1 cellular context compared by ENCODE assay signal in genomic region chr17:73278049-73278464, GRCh38.
TF ChIP-seq lines count a peak whose summit lies in the region.

No MANE protein-coding gene starts in this region.

TF ChIP-seq in HepG2, 621 proteins besides CTCF, POLR2A, EP300 and RAD21 (continued from another document and continues in another):
- TF ChIP-seq ZBTB1 (CRISPR knock-in tag; IDR thresholded peaks at IDR 0.05; ENCODE audit: borderline replicate concordance) (no peak), ZSCAN21 (CRISPR knock-in tag; IDR thresholded peaks at IDR 0.05; ENCODE audit: borderline replicate concordance) (no peak), U2AF2 (IDR thresholded peaks at IDR 0.05; ENCODE audit: low read depth, low read length) (no peak), ZNF12 (CRISPR knock-in tag; IDR thresholded peaks at IDR 0.05) (no peak; the same call in 1 of the 2 replicates), SRF (IDR thresholded peaks at IDR 0.05; ENCODE audit: low read depth, low read length) (no peak), ZNF143 (CRISPR knock-in tag; IDR thresholded peaks at IDR 0.05) (no peak), FOSL1 (CRISPR knock-in tag; IDR thresholded peaks at IDR 0.05; ENCODE audit: borderline replicate concordance) (no peak), HOMEZ (CRISPR knock-in tag; IDR thresholded peaks at IDR 0.05; ENCODE audit: low read depth) (0 out of 2 replicates have a peak, but pooled peaks have one; percentile 30), SP2 (CRISPR knock-in tag; IDR thresholded peaks at IDR 0.05) (no peak), POLR2AphosphoS2 (IDR thresholded peaks at IDR 0.05; ENCODE audit: low read depth, low read length) (no peak), ATF6 (CRISPR knock-in tag; conservative IDR thresholded peaks at IDR 0.05) (no peak), ZNF180 (CRISPR knock-in tag; IDR thresholded peaks at IDR 0.05; ENCODE audit: borderline replicate concordance, low read depth) (no peak), ZNF34 (CRISPR knock-in tag; IDR thresholded peaks at IDR 0.05; ENCODE audit: borderline replicate concordance) (no peak), ZNF564 (CRISPR knock-in tag; IDR thresholded peaks at IDR 0.05) (no peak), JUNB (CRISPR knock-in tag; IDR thresholded peaks at IDR 0.05; ENCODE audit: borderline replicate concordance) (no peak), RFX5 (IDR thresholded peaks at IDR 0.05; ENCODE audit: low read depth, low read length) (no peak), ZNF333 (CRISPR knock-in tag; IDR thresholded peaks at IDR 0.05; ENCODE audit: borderline replicate concordance) (peak; percentile 78; the same call in 1 of the 2 replicates), HNRNPLL (IDR thresholded peaks at IDR 0.05; ENCODE audit: low read depth, low read length, poor library complexity, severe bottlenecking) (no peak), ZSCAN22 (CRISPR knock-in tag; IDR thresholded peaks at IDR 0.05) (no peak), YEATS4 (CRISPR knock-in tag; IDR thresholded peaks at IDR 0.05; ENCODE audit: borderline replicate concordance) (no peak), ZNF160 (CRISPR knock-in tag; IDR thresholded peaks at IDR 0.05) (no peak), EEA1 (CRISPR knock-in tag; IDR thresholded peaks at IDR 0.05; ENCODE audit: borderline replicate concordance) (no peak), MAFK (conservative IDR thresholded peaks at IDR 0.05 in 1 of 2, IDR thresholded peaks at IDR 0.05 in 1 of 2; ENCODE audit: low read length in 2 of 2) (no peak), ZNF44 (CRISPR knock-in tag; IDR thresholded peaks at IDR 0.05) (no peak), ZNF614 (CRISPR knock-in tag; IDR thresholded peaks at IDR 0.05; ENCODE audit: borderline replicate concordance) (no peak), KIAA2018 (CRISPR knock-in tag; IDR thresholded peaks at IDR 0.05; ENCODE audit: borderline replicate concordance) (no peak), WIZ (CRISPR knock-in tag; IDR thresholded peaks at IDR 0.05) (no peak), GATAD2A (CRISPR knock-in tag; IDR thresholded peaks at IDR 0.05) (peak; percentile 60), NFRKB (IDR thresholded peaks at IDR 0.05) (no peak), MXD4 (CRISPR knock-in tag; IDR thresholded peaks at IDR 0.05) (no peak), ZNF776 (CRISPR knock-in tag; IDR thresholded peaks at IDR 0.05) (no peak), ZNF446 (CRISPR knock-in tag; IDR thresholded peaks at IDR 0.05) (no peak), ZNF746 (CRISPR knock-in tag; IDR thresholded peaks at IDR 0.05) (no peak), ADNP (CRISPR knock-in tag; IDR thresholded peaks at IDR 0.05) (peak; percentile 99), ZFP90 (CRISPR knock-in tag; IDR thresholded peaks at IDR 0.05; ENCODE audit: borderline replicate concordance) (no peak; the same call in 1 of the 2 replicates), RARG (CRISPR knock-in tag; IDR thresholded peaks at IDR 0.05; ENCODE audit: low read depth) (no peak), EHMT2 (IDR thresholded peaks at IDR 0.05; ENCODE audit: borderline replicate concordance, low read depth, low read length) (peak; percentile 91; the same call in 1 of the 2 replicates), ZNF577 (CRISPR knock-in tag; IDR thresholded peaks at IDR 0.05; ENCODE audit: borderline replicate concordance, low read depth) (no peak), KDM3A (CRISPR knock-in tag; IDR thresholded peaks at IDR 0.05; ENCODE audit: low read depth) (no peak; the same call in 1 of the 2 replicates), SOX6 (IDR thresholded peaks at IDR 0.05) (no peak), SOX6 (CRISPR knock-in tag; IDR thresholded peaks at IDR 0.05) (peak; percentile 98), TRIM24 (CRISPR knock-in tag; IDR thresholded peaks at IDR 0.05) (no peak), ETV5 (CRISPR knock-in tag; IDR thresholded peaks at IDR 0.05; ENCODE audit: borderline replicate concordance) (no peak; the same call in 1 of the 2 replicates), SNAPC5 (CRISPR knock-in tag; IDR thresholded peaks at IDR 0.05; ENCODE audit: borderline replicate concordance) (no peak; the same call in 1 of the 2 replicates), ZNF382 (CRISPR knock-in tag; IDR thresholded peaks at IDR 0.05; ENCODE audit: borderline replicate concordance) (no peak)
- TF ChIP-seq, protein P1, sequence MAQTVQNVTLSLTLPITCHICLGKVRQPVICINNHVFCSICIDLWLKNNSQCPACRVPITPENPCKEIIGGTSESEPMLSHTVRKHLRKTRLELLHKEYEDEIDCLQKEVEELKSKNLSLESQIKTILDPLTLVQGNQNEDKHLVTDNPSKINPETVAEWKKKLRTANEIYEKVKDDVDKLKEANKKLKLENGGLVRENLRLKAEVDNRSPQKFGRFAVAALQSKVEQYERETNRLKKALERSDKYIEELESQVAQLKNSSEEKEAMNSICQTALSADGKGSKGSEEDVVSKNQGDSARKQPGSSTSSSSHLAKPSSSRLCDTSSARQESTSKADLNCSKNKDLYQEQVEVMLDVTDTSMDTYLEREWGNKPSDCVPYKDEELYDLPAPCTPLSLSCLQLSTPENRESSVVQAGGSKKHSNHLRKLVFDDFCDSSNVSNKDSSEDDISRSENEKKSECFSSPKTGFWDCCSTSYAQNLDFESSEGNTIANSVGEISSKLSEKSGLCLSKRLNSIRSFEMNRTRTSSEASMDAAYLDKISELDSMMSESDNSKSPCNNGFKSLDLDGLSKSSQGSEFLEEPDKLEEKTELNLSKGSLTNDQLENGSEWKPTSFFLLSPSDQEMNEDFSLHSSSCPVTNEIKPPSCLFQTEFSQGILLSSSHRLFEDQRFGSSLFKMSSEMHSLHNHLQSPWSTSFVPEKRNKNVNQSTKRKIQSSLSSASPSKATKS (CRISPR knock-in tag; IDR thresholded peaks at IDR 0.05): 0 out of 2 replicates have a peak, but pooled peaks have one; percentile 68
- TF ChIP-seq, protein P2, sequence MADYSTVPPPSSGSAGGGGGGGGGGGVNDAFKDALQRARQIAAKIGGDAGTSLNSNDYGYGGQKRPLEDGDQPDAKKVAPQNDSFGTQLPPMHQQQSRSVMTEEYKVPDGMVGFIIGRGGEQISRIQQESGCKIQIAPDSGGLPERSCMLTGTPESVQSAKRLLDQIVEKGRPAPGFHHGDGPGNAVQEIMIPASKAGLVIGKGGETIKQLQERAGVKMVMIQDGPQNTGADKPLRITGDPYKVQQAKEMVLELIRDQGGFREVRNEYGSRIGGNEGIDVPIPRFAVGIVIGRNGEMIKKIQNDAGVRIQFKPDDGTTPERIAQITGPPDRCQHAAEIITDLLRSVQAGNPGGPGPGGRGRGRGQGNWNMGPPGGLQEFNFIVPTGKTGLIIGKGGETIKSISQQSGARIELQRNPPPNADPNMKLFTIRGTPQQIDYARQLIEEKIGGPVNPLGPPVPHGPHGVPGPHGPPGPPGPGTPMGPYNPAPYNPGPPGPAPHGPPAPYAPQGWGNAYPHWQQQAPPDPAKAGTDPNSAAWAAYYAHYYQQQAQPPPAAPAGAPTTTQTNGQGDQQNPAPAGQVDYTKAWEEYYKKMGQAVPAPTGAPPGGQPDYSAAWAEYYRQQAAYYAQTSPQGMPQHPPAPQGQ (CRISPR knock-in tag; IDR thresholded peaks at IDR 0.05; ENCODE audit: borderline replicate concordance): no peak
- TF ChIP-seq, protein P3, sequence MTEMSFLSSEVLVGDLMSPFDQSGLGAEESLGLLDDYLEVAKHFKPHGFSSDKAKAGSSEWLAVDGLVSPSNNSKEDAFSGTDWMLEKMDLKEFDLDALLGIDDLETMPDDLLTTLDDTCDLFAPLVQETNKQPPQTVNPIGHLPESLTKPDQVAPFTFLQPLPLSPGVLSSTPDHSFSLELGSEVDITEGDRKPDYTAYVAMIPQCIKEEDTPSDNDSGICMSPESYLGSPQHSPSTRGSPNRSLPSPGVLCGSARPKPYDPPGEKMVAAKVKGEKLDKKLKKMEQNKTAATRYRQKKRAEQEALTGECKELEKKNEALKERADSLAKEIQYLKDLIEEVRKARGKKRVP (CRISPR knock-in tag; IDR thresholded peaks at IDR 0.05): no peak
- TF ChIP-seq, protein P4, sequence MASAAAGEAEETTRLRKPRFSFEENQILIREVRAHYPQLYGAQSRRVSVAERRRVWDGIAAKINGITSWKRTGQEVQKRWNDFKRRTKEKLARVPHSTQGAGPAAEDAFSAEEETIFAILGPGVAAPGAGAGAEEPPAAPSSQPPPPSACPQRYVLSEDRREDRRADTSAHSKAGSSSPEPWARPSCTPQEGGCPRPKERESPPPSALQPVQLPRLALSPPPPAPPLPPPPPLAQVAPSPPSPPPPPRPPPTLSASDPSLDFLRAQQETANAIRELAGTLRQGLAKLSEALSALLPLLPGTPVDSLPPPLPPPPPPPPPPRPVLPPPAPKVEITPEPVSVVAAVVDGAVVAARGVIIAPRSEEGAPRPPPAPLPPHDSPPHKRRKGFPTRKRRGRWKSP (CRISPR knock-in tag; IDR thresholded peaks at IDR 0.05): no peak
